In the genomic region with DNA sequence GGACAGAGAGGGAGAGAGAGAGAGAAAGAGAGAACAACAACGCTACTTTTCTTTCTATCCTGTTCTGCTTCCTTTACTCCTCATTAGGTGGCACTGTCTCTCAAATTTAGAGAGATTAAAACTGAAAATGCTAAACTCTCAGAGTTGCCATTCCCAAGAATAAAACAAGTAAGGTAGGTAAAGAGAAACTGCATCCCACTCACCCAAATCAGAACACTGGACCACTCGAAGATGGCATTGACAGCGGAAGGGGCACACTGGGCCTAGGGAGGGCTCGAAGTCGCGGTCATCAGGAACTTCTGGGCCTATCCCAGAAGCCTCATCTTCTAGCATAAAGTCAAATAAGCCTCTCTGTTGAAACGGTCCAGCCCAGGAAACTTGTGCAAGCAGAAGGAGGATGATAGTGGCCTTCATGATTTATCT, we compare ENCODE assay signal across 8 cellular contexts. TPM values are rescaled to one million over a fixed set of nuclear protein-coding genes. Genes with fewer than 3 reads are reported as not detected.
DNase-seq lines count a peak whose midpoint lies in the region; ATAC-seq and TF ChIP-seq lines count a peak whose summit lies in the region.

No MANE protein-coding gene starts in this region.

- DNase-seq in HCEC 1CT (peak; percentile 72), RWPE2 (ENCODE audit: low spot score) (no peak), heart left ventricle (peak in 3 of 5 donors; percentile 8 to 24 (median 22)), NCI-H1930 (lab: John Stamatoyannopoulos, UW) (no peak), DMS79 (lab: John Stamatoyannopoulos, UW) (no peak)
- no peak for DNase-seq in activated T-helper 1 cell treated with anti-CD3 and anti-CD28 coated beads, Interleukin-12 subunit alpha, Interleukin-12 subunit beta, Interleukin-2, Interleukin-4 antibody, amounts not matched to agents 30 ng/mL and 10 ng/mL and 1 ng/mL, durations not matched to agents 14 hours and 24 hours and 36 hours (ENCODE audit: low spot score)
- DNase-seq in naive thymus-derived CD4-positive, alpha-beta T cell, result no peak

- intact Hi-C loops in heart left ventricle (cut with DNase I), result loop anchor here in 8 of 10 donors (2.0 to 10.0 kb wide), 7 partner anchors 64 to 203 kb away; no protein-coding TSS in a partner anchor
- intact Hi-C loops in activated T-helper 1 cell treated with anti-CD3 and anti-CD28 coated beads, Interleukin-12 subunit alpha, Interleukin-12 subunit beta, Interleukin-2, Interleukin-4 antibody, amounts not matched to agents 30 ng/mL and 10 ng/mL and 1 ng/mL, durations not matched to agents 14 hours and 24 hours and 36 hours (cut with micrococcal nuclease), result loop anchor here (1.0 kb wide), 1 partner anchor 148 kb away; no protein-coding TSS in a partner anchor
- intact Hi-C loops in naive thymus-derived CD4-positive, alpha-beta T cell (cut with micrococcal nuclease), result loop anchor here in 1 of 2 donors (1.0 kb wide), 1 partner anchor 148 kb away; no protein-coding TSS in a partner anchor

- peak overlapping the region; percentile 89 for H3K4me2 ChIP-seq in skeletal muscle satellite cell (ENCODE audit: low read length)

- POLR2A ChIA-PET in naive thymus-derived CD4-positive, alpha-beta T cell (lab: Charles Lee), result no interaction called here

- CTCF ChIA-PET in naive thymus-derived CD4-positive, alpha-beta T cell (lab: Charles Lee), result interaction anchor here (0.6 kb wide), 1 partner anchor 157 kb away, joined by 3 read pairs; no protein-coding TSS in a partner anchor

- TF ChIP-seq CTCF in RWPE2 (IDR thresholded peaks at IDR 0.05; ENCODE audit: poor library complexity, severe bottlenecking) (peak; percentile 75), heart left ventricle (IDR thresholded peaks at IDR 0.05) (peak in 9 of 12 donors; percentile 7 to 64 (median 44))

- H3K27me3 Mint-ChIP-seq in activated T-helper 1 cell treated with anti-CD3 and anti-CD28 coated beads, Interleukin-12 subunit alpha, Interleukin-12 subunit beta, Interleukin-2, Interleukin-4 antibody, amounts not matched to agents 30 ng/mL and 10 ng/mL and 1 ng/mL, durations not matched to agents 14 hours and 24 hours and 36 hours (ENCODE audit: insufficient read depth), result no peaks in the 10 kb centered on the region
- H3K27me3 Mint-ChIP-seq in naive thymus-derived CD4-positive, alpha-beta T cell, result peaks cover 0 to 4% (median 0%) of the 10 kb centered on the region in 5 donors

- H3K4me1 ChIP-seq in RWPE2 (ENCODE audit: insufficient read depth, poor library complexity, severe bottlenecking) (peaks cover 5% of the 10 kb centered on the region), heart left ventricle (no peaks in the 10 kb centered on the region), skeletal muscle satellite cell (ENCODE audit: control insufficient read depth, insufficient read depth, low read length) (peaks cover 42% of the 10 kb centered on the region)
- no peaks in the 10 kb centered on the region for H3K4me1 ChIP-seq in naive thymus-derived CD4-positive, alpha-beta T cell (ENCODE audit: control insufficient read depth in 2 of 2, insufficient read depth in 2 of 2, low read length in 2 of 2)

- H3K4me1 Mint-ChIP-seq in activated T-helper 1 cell treated with anti-CD3 and anti-CD28 coated beads, Interleukin-12 subunit alpha, Interleukin-12 subunit beta, Interleukin-2, Interleukin-4 antibody, amounts not matched to agents 30 ng/mL and 10 ng/mL and 1 ng/mL, durations not matched to agents 14 hours and 24 hours and 36 hours (ENCODE audit: low read depth), result no peaks in the 10 kb centered on the region
- no peaks in the 10 kb centered on the region for H3K4me1 Mint-ChIP-seq in naive thymus-derived CD4-positive, alpha-beta T cell

- 41 to 55% (median 48%) methylated on average over 7 of the region's 7 CpGs for WGBS in heart left ventricle, 4 donors

- TF ChIP-seq POLR2A in heart left ventricle (IDR thresholded peaks at IDR 0.05), result no peak

- H3K9me3 ChIP-seq in RWPE2 (ENCODE audit: severe bottlenecking), result no peaks in the 10 kb centered on the region
- no peaks in the 10 kb centered on the region for H3K9me3 ChIP-seq in heart left ventricle
- no peaks in the 10 kb centered on the region for H3K9me3 ChIP-seq in skeletal muscle satellite cell (replicated peaks; ENCODE audit: low read length)
- no peaks in the 10 kb centered on the region for H3K9me3 ChIP-seq in naive thymus-derived CD4-positive, alpha-beta T cell (ENCODE audit: control insufficient read depth in 2 of 3, low read length in 3 of 3)

- ATAC-seq in RWPE2 (ENCODE audit: low read depth), result peak; percentile 44; the same call in 1 of the 3 replicates
- ATAC-seq in heart left ventricle, result peak in 3 of 4 donors; percentile 50 to 56 (median 55)
- ATAC-seq in naive thymus-derived CD4-positive, alpha-beta T cell, result no peak

- H3K27ac Mint-ChIP-seq in activated T-helper 1 cell treated with anti-CD3 and anti-CD28 coated beads, Interleukin-12 subunit alpha, Interleukin-12 subunit beta, Interleukin-2, Interleukin-4 antibody, amounts not matched to agents 30 ng/mL and 10 ng/mL and 1 ng/mL, durations not matched to agents 14 hours and 24 hours and 36 hours, result no peak overlapping the region
- no peak overlapping the region for H3K27ac Mint-ChIP-seq in naive thymus-derived CD4-positive, alpha-beta T cell

- H3K9ac ChIP-seq in skeletal muscle satellite cell (ENCODE audit: low read depth, low read length), result peak overlapping the region; percentile 81

- no peak overlapping the region for H3K4me3 ChIP-seq in RWPE2 (ENCODE audit: severe bottlenecking)
- peak overlapping the region in 10 of 12 donors; percentile 17 to 61 (median 48) for H3K4me3 ChIP-seq in heart left ventricle
- H3K4me3 ChIP-seq in skeletal muscle satellite cell (ENCODE audit: low read length), result peak overlapping the region; percentile 68
- no peak overlapping the region for H3K4me3 ChIP-seq in naive thymus-derived CD4-positive, alpha-beta T cell (ENCODE audit: low read length)

- H3K36me3 ChIP-seq in RWPE2 (ENCODE audit: low read depth), result no peaks in the 10 kb centered on the region
- peaks cover 0 to 21% (median 0%) of the 10 kb centered on the region in 9 donors for H3K36me3 ChIP-seq in heart left ventricle
- H3K36me3 ChIP-seq in skeletal muscle satellite cell (ENCODE audit: insufficient read depth, low read length), result peaks cover 11% of the 10 kb centered on the region
- H3K36me3 ChIP-seq in naive thymus-derived CD4-positive, alpha-beta T cell (ENCODE audit: control insufficient read depth in 2 of 3, insufficient read depth in 3 of 3, low read length in 3 of 3), result no peaks in the 10 kb centered on the region

- no peaks in the 10 kb centered on the region for H3K36me3 Mint-ChIP-seq in activated T-helper 1 cell treated with anti-CD3 and anti-CD28 coated beads, Interleukin-12 subunit alpha, Interleukin-12 subunit beta, Interleukin-2, Interleukin-4 antibody, amounts not matched to agents 30 ng/mL and 10 ng/mL and 1 ng/mL, durations not matched to agents 14 hours and 24 hours and 36 hours (ENCODE audit: low read depth)
- no peaks in the 10 kb centered on the region for H3K36me3 Mint-ChIP-seq in naive thymus-derived CD4-positive, alpha-beta T cell

- no peak overlapping the region for H3K4me3 Mint-ChIP-seq in activated T-helper 1 cell treated with anti-CD3 and anti-CD28 coated beads, Interleukin-12 subunit alpha, Interleukin-12 subunit beta, Interleukin-2, Interleukin-4 antibody, amounts not matched to agents 30 ng/mL and 10 ng/mL and 1 ng/mL, durations not matched to agents 14 hours and 24 hours and 36 hours
- H3K4me3 Mint-ChIP-seq in naive thymus-derived CD4-positive, alpha-beta T cell, result peak overlapping the region in 2 of 10 donors; percentile 24 to 58

- no peaks in the 10 kb centered on the region for H3K27me3 ChIP-seq in RWPE2 (ENCODE audit: insufficient read depth, poor library complexity, severe bottlenecking)
- H3K27me3 ChIP-seq in heart left ventricle, result no peaks in the 10 kb centered on the region
- H3K27me3 ChIP-seq in skeletal muscle satellite cell (ENCODE audit: control insufficient read depth, insufficient read depth, low read length), result no peaks in the 10 kb centered on the region
- H3K27me3 ChIP-seq in naive thymus-derived CD4-positive, alpha-beta T cell (ENCODE audit: control insufficient read depth in 2 of 2, insufficient read depth in 2 of 2, low read length in 2 of 2), result no peaks in the 10 kb centered on the region

- H3K27ac ChIP-seq in RWPE2 (ENCODE audit: poor library complexity, severe bottlenecking), result no peak overlapping the region
- H3K27ac ChIP-seq in heart left ventricle, result peak overlapping the region; percentile 50 to 87 (median 75)
- no peak overlapping the region for H3K27ac ChIP-seq in naive thymus-derived CD4-positive, alpha-beta T cell (ENCODE audit: low read depth, low read length)

- no peaks in the 10 kb centered on the region for H3K9me3 Mint-ChIP-seq in activated T-helper 1 cell treated with anti-CD3 and anti-CD28 coated beads, Interleukin-12 subunit alpha, Interleukin-12 subunit beta, Interleukin-2, Interleukin-4 antibody, amounts not matched to agents 30 ng/mL and 10 ng/mL and 1 ng/mL, durations not matched to agents 14 hours and 24 hours and 36 hours
- H3K9me3 Mint-ChIP-seq in naive thymus-derived CD4-positive, alpha-beta T cell, result no peaks in the 10 kb centered on the region

RNA-seq across cellular contexts. Expression of gene DCN, which starts 4.5 kb away (rescaled TPM):
- 1,000 to 10,000 TPM in 3 of 9 donors, 100 to 1,000 TPM in 6; 347 to 1,187 (median 598) TPM for total RNA-seq in heart left ventricle
- polyA plus RNA-seq in heart left ventricle, result 100 to 1,000 TPM; 238 to 397 TPM
- total RNA-seq in skeletal muscle satellite cell (2012; rRNA removed), result 486 and 499 TPM in 2 replicates
- total RNA-seq in activated T-helper 1 cell treated with anti-CD3 and anti-CD28 coated beads, Interleukin-12 subunit alpha, Interleukin-12 subunit beta, Interleukin-2, Interleukin-4 antibody, amounts not matched to agents 30 ng/mL and 10 ng/mL and 1 ng/mL, durations not matched to agents 14 hours and 24 hours and 36 hours, result not detected in 2 replicates
- under 1 TPM in 1 of 5 experiments, not detected in 4; 0.69 TPM for total RNA-seq in naive thymus-derived CD4-positive, alpha-beta T cell
- not detected for polyA plus RNA-seq in naive thymus-derived CD4-positive, alpha-beta T cell

Comparison
In these comparisons a context has a peak if more than half of its experiments do, and no peak if none do; other contexts are left out.
1. DNase-seq: peak in HCEC 1CT (single experiment) and heart left ventricle (3 of 5); none in RWPE2 (single experiment), activated T-helper 1 cell treated with anti-CD3 and anti-CD28 coated beads, Interleukin-12 subunit alpha, Interleukin-12 subunit beta, Interleukin-2, Interleukin-4 antibody, amounts not matched to agents 30 ng/mL and 10 ng/mL and 1 ng/mL, durations not matched to agents 14 hours and 24 hours and 36 hours (single experiment), NCI-H1930 (0 of 2), DMS79 (single experiment) and naive thymus-derived CD4-positive, alpha-beta T cell (0 of 9).
2. H3K27ac ChIP-seq: peak in heart left ventricle (12 of 12); none in RWPE2 (single experiment) and naive thymus-derived CD4-positive, alpha-beta T cell (single experiment).
3. H3K4me3 ChIP-seq: peak in heart left ventricle (10 of 12) and skeletal muscle satellite cell (single experiment); none in RWPE2 (single experiment) and naive thymus-derived CD4-positive, alpha-beta T cell (single experiment).
4. RNA of gene DCN, which starts 4.5 kb away (total RNA-seq): 347 to 1,187 TPM in heart left ventricle; not detected in activated T-helper 1 cell treated with anti-CD3 and anti-CD28 coated beads, Interleukin-12 subunit alpha, Interleukin-12 subunit beta, Interleukin-2, Interleukin-4 antibody, amounts not matched to agents 30 ng/mL and 10 ng/mL and 1 ng/mL, durations not matched to agents 14 hours and 24 hours and 36 hours and 0.69 TPM in naive thymus-derived CD4-positive, alpha-beta T cell; every median in the first group is over 100 times any median in the second.